Comparison of ENCODE assay signal across 21 cellular contexts in genomic region chr3:64073362-64073761, GRCh38. TPM values are rescaled to one million over a fixed set of nuclear protein-coding genes. Genes with fewer than 3 reads are reported as not detected.
DNase-seq lines count a peak whose midpoint lies in the region; ATAC-seq and TF ChIP-seq lines count a peak whose summit lies in the region.
"Had no signal": no experiment of that assay in that cellular context is flagged by ENCODE, and none has a peak within 500 bp of the region (broad histone marks: within the 10 kb centered on the region; RNA-seq: fewer than 3 reads in every experiment).

No MANE protein-coding gene starts in this region.

- intact Hi-C loops in Right ventricle myocardium superior (cut with DNase I) = no loop called here

- no peak overlapping the region for H3K4me3 Mint-ChIP-seq in osteocyte (ENCODE audit: unreplicated experiment)
- H3K4me3 Mint-ChIP-seq: activated T-helper 1 cell treated with anti-CD3 and anti-CD28 coated beads, Interleukin-12 subunit alpha, Interleukin-12 subunit beta, Interleukin-2, Interleukin-4 antibody, amounts not matched to agents 30 ng/mL and 10 ng/mL and 1 ng/mL, durations not matched to agents 14 hours and 24 hours and 36 hours; naive thymus-derived CD8-positive, alpha-beta T cell had no signal

- no peak overlapping the region for H3K27ac Mint-ChIP-seq in osteocyte (ENCODE audit: unreplicated experiment)
- H3K27ac Mint-ChIP-seq: activated naive CD4-positive, alpha-beta T cell treated with anti-CD3 and anti-CD28 coated beads, Interleukin-2, amount 50 U/mL, for 72 hours; activated T-helper 1 cell treated with anti-CD3 and anti-CD28 coated beads, Interleukin-12 subunit alpha, Interleukin-12 subunit beta, Interleukin-2, Interleukin-4 antibody, amounts not matched to agents 30 ng/mL and 10 ng/mL and 1 ng/mL, durations not matched to agents 14 hours and 24 hours and 36 hours; naive thymus-derived CD8-positive, alpha-beta T cell had no signal

- TF ChIP-seq CTCF in right atrium auricular region (IDR thresholded peaks at IDR 0.05) (no peak), osteocyte (IDR thresholded peaks at IDR 0.05) (peak; percentile 8)

- peaks cover 7% of the 10 kb centered on the region for H3K9me3 Mint-ChIP-seq in osteocyte (ENCODE audit: unreplicated experiment)
- H3K9me3 Mint-ChIP-seq: activated naive CD4-positive, alpha-beta T cell treated with anti-CD3 and anti-CD28 coated beads, Interleukin-2, amount 50 U/mL, for 72 hours; activated T-helper 1 cell treated with anti-CD3 and anti-CD28 coated beads, Interleukin-12 subunit alpha, Interleukin-12 subunit beta, Interleukin-2, Interleukin-4 antibody, amounts not matched to agents 30 ng/mL and 10 ng/mL and 1 ng/mL, durations not matched to agents 14 hours and 24 hours and 36 hours; naive thymus-derived CD8-positive, alpha-beta T cell had no signal

- H3K36me3 ChIP-seq in right atrium auricular region = no peaks in the 10 kb centered on the region
- H3K36me3 ChIP-seq: WERI-Rb-1 had no signal

- peak; percentile 25 for ATAC-seq in Right ventricle myocardium superior (ENCODE audit: poor library complexity)
- ATAC-seq: activated naive CD4-positive, alpha-beta T cell treated with anti-CD3 and anti-CD28 coated beads, Interleukin-2, amount 50 U/mL, for 72 hours; esophagus mucosa; left colon; naive thymus-derived CD8-positive, alpha-beta T cell had no signal

- H3K27me3 Mint-ChIP-seq in osteocyte (ENCODE audit: unreplicated experiment) = peaks cover 5% of the 10 kb centered on the region

- no peaks in the 10 kb centered on the region for H3K36me3 Mint-ChIP-seq in osteocyte (ENCODE audit: unreplicated experiment)
- H3K36me3 Mint-ChIP-seq: activated naive CD4-positive, alpha-beta T cell treated with anti-CD3 and anti-CD28 coated beads, Interleukin-2, amount 50 U/mL, for 72 hours; naive thymus-derived CD8-positive, alpha-beta T cell had no signal

- H3K27ac ChIP-seq in right atrium auricular region = no peak overlapping the region
- H3K27ac ChIP-seq: WERI-Rb-1 had no signal

- H3K4me3 ChIP-seq in right atrium auricular region = no peak overlapping the region

- no peaks in the 10 kb centered on the region for H3K4me1 ChIP-seq in right atrium auricular region

- no peak for DNase-seq in Right ventricle myocardium superior
- no peak for DNase-seq in right atrium auricular region (ENCODE audit: low spot score)
- peak; percentile 83 for DNase-seq in RPMI7951 (ENCODE audit: low read depth)
- peak; percentile 54 for DNase-seq in fibroblast of gingiva (ENCODE audit: low read depth)
- no peak for DNase-seq in osteocyte (ENCODE audit: extremely low spot score, unreplicated experiment)
- no peak for DNase-seq in activated CD4-positive, CD25-positive, alpha-beta regulatory T cell treated with anti-CD3 and anti-CD28 coated beads, Interleukin-2, amount 50 U/mL, for 72 hours
- DNase-seq in A172 (ENCODE audit: low spot score) = no peak
- no peak for DNase-seq in NCI-H345 treated with DMSO at 0.1 percent for 48 hours (lab: John Stamatoyannopoulos, UW; ENCODE audit: unreplicated experiment)
- DNase-seq: activated CD4-positive, alpha-beta T cell treated with anti-CD3 and anti-CD28 coated beads, Interleukin-2, amount 50 U/mL, for 1 hour; C1 segment of cervical spinal cord; effector CD4-positive, alpha-beta T cell; H7; left colon; naive thymus-derived CD8-positive, alpha-beta T cell; NCI-H1105 treated with DMSO at 0.1 percent for 48 hours; NCI-H2081 treated with DMSO at 0.1 percent for 48 hours; NCI-H510A; WERI-Rb-1 had no signal

- H3K27me3 ChIP-seq in right atrium auricular region = no peaks in the 10 kb centered on the region

- peaks cover 18% of the 10 kb centered on the region for H3K4me1 Mint-ChIP-seq in osteocyte (ENCODE audit: unreplicated experiment)
- H3K4me1 Mint-ChIP-seq: naive thymus-derived CD8-positive, alpha-beta T cell had no signal

- H3K9me3 ChIP-seq in right atrium auricular region = no peaks in the 10 kb centered on the region

RNA-seq across cellular contexts. Expression of gene PSMD6, which starts 50.1 kb away (rescaled TPM):
- 77.8 TPM for total RNA-seq in Right ventricle myocardium superior
- 10 to 100 TPM; 48.2 to 74.5 TPM for total RNA-seq in right atrium auricular region
- 174 and 175 TPM in 2 replicates for total RNA-seq in RPMI7951 (2014; rRNA removed; shearing (Covaris generic))
- total RNA-seq in osteocyte = 72.6 and 72.9 TPM in 2 replicates
- total RNA-seq in A172 (2014; rRNA removed; shearing (Covaris generic)) = 159 and 176 TPM in 2 replicates

Comparison
In these comparisons a context has a peak if more than half of its experiments do, and no peak if none do; other contexts are left out.
1. DNase-seq: peak in RPMI7951 (single experiment) and fibroblast of gingiva (single experiment); none in Right ventricle myocardium superior (single experiment), right atrium auricular region (single experiment), osteocyte (single experiment), activated CD4-positive, CD25-positive, alpha-beta regulatory T cell treated with anti-CD3 and anti-CD28 coated beads, Interleukin-2, amount 50 U/mL, for 72 hours (single experiment), A172 (single experiment) and NCI-H345 treated with DMSO at 0.1 percent for 48 hours (single experiment).